Comparison of ENCODE assay signal across 8 cellular contexts in the genomic region with DNA sequence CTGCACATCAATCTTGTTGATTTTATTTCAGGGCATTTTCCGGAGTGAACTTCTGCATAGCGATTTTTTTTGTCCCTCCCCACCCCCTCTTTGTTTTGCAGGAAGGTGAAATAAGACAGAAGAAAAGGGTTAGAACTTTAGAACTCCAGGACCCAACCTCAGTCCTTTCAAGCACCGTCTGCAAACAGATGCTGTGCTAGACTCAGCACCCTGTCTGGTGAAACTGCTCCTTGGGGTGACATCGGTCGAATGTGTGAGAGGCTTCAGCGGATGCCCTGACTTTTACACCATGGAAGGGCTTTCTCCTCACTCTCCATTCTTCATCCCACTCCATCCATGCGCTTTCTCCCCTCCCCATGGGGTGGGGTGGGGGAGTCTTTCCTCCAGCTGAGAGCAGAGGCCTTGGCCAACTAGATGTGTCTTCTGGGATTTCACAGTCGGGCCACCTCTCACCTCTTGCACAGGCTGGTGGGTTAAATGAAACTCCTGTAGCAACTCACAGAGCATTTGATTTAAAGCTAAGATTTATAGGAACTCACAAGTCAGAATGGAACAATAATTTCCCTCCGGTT. TPM values are rescaled to one million over a fixed set of nuclear protein-coding genes. Genes with fewer than 3 reads are reported as not detected.
DNase-seq lines count a peak whose midpoint lies in the region; ATAC-seq and TF ChIP-seq lines count a peak whose summit lies in the region.

No MANE protein-coding gene starts in this region.

- H3K27me3 Mint-ChIP-seq in osteocyte (ENCODE audit: unreplicated experiment), result peaks cover 34% of the 10 kb centered on the region

- H3K9me3 ChIP-seq in DOHH2 (ENCODE audit: control insufficient read depth, insufficient read depth, low read length), result no peaks in the 10 kb centered on the region

- H3K36me3 Mint-ChIP-seq in osteocyte (ENCODE audit: unreplicated experiment), result no peaks in the 10 kb centered on the region

- H3K4me2 ChIP-seq in DOHH2 (ENCODE audit: low read length), result peak overlapping the region; percentile 81

- H3K9me3 Mint-ChIP-seq in osteocyte (ENCODE audit: unreplicated experiment), result no peaks in the 10 kb centered on the region

- H3K27ac ChIP-seq in DOHH2 (ENCODE audit: low read depth, low read length) (no peak overlapping the region), VCaP (peak overlapping the region; percentile 66), coronary artery (no peak overlapping the region)

- H3K4me3 Mint-ChIP-seq in osteocyte (ENCODE audit: unreplicated experiment), result peak overlapping the region; percentile 71

- no peak overlapping the region for H3K27ac Mint-ChIP-seq in osteocyte (ENCODE audit: unreplicated experiment)

- no peak for DNase-seq in coronary artery (ENCODE audit: low spot score)
- DNase-seq in osteocyte (ENCODE audit: extremely low spot score, unreplicated experiment), result no peak
- DNase-seq in HuH-7 (ENCODE audit: low spot score), result no peak
- no peak for DNase-seq in NCI-H187 (lab: John Stamatoyannopoulos, UW)

- H3K79me2 ChIP-seq in DOHH2 (ENCODE audit: control insufficient read depth, low read length), result no peaks in the 10 kb centered on the region

- no peak for ATAC-seq in GM19455 (IDR thresholded peaks at IDR 0.05; ENCODE audit: unreplicated experiment)
- no peak for ATAC-seq in GM18861 (IDR thresholded peaks at IDR 0.05; ENCODE audit: unreplicated experiment)

- H3K9me2 ChIP-seq in DOHH2 (replicated peaks; ENCODE audit: control insufficient read depth, low read length), result no peaks in the 10 kb centered on the region

- H3K36me3 ChIP-seq in DOHH2 (ENCODE audit: control insufficient read depth, low read length), result no peaks in the 10 kb centered on the region

- TF ChIP-seq CTCF in DOHH2 (IDR thresholded peaks at IDR 0.05; ENCODE audit: low read depth, low read length, poor library complexity, severe bottlenecking) (no peak), VCaP (conservative IDR thresholded peaks at IDR 0.05) (no peak), coronary artery (IDR thresholded peaks at IDR 0.05) (no peak), osteocyte (IDR thresholded peaks at IDR 0.05) (no peak)

- H4K20me1 ChIP-seq in DOHH2 (ENCODE audit: control insufficient read depth, insufficient read depth, low read depth, low read length), result no peaks in the 10 kb centered on the region

- peaks cover 15% of the 10 kb centered on the region for H3K4me1 ChIP-seq in DOHH2 (ENCODE audit: control insufficient read depth, low read length)

- peaks cover 9% of the 10 kb centered on the region for H3K4me1 Mint-ChIP-seq in osteocyte (ENCODE audit: unreplicated experiment)

- peaks cover 4% of the 10 kb centered on the region; the same call in 1 of the 2 replicates for H3K27me3 ChIP-seq in DOHH2 (ENCODE audit: control insufficient read depth, low read length)

- H3F3A ChIP-seq in DOHH2 (ENCODE audit: control insufficient read depth, insufficient read depth), result no peaks in the 10 kb centered on the region

- H3K4me3 ChIP-seq in DOHH2 (ENCODE audit: low read length), result peak overlapping the region; percentile 67
- H3K4me3 ChIP-seq in coronary artery, result peak overlapping the region; percentile 65

RNA-seq across cellular contexts. Expression of a gene that starts 43.3 kb away (rescaled TPM):
- total RNA-seq in osteocyte, result not detected in 2 replicates
